ENCODE assay signal across 2 cellular contexts in genomic region chr3:77059354-77059753, GRCh38.
TF ChIP-seq lines count a peak whose summit lies in the region.

No MANE protein-coding gene starts in this region.

TF ChIP-seq in WTC11, 78 proteins besides CTCF, POLR2A, EP300 and RAD21 (continued from another document):
- TF ChIP-seq ZNF512 (CRISPR knock-in tag; IDR thresholded peaks at IDR 0.05; ENCODE audit: borderline replicate concordance) (no peak), NFYB (CRISPR knock-in tag; conservative IDR thresholded peaks at IDR 0.05; ENCODE audit: low read depth) (no peak), ZNF263 (CRISPR knock-in tag; IDR thresholded peaks at IDR 0.05; ENCODE audit: low read depth) (no peak), ERG (CRISPR knock-in tag; IDR thresholded peaks at IDR 0.05) (no peak), IRF2 (CRISPR knock-in tag; IDR thresholded peaks at IDR 0.05; ENCODE audit: borderline replicate concordance, low read depth) (no peak), ZSCAN18 (CRISPR knock-in tag; IDR thresholded peaks at IDR 0.05) (no peak), HMGA2 (CRISPR knock-in tag; IDR thresholded peaks at IDR 0.05) (no peak), AFF4 (CRISPR knock-in tag; IDR thresholded peaks at IDR 0.05; ENCODE audit: borderline replicate concordance) (no peak), ZNF532 (CRISPR knock-in tag; IDR thresholded peaks at IDR 0.05; ENCODE audit: borderline replicate concordance) (no peak)

TF ChIP-seq in GM12878, 131 proteins besides CTCF, POLR2A, EP300 and RAD21 (continued from another document):
- no peak for TF ChIP-seq EGR1 (IDR thresholded peaks at IDR 0.05; ENCODE audit: borderline replicate concordance in 1 of 2, low read depth in 2 of 2, low read length in 2 of 2)
- TF ChIP-seq CBX3 (IDR thresholded peaks at IDR 0.05; ENCODE audit: borderline replicate concordance, low read depth): no peak
- no peak for TF ChIP-seq ZBTB11 (CRISPR knock-in tag; IDR thresholded peaks at IDR 0.05)
- TF ChIP-seq PKNOX1 (IDR thresholded peaks at IDR 0.05): peak; percentile 34; the same call in 1 of the 2 replicates
- TF ChIP-seq IRF5 (IDR thresholded peaks at IDR 0.05; ENCODE audit: borderline replicate concordance): no peak
- TF ChIP-seq BCL11A (IDR thresholded peaks at IDR 0.05; ENCODE audit: low read depth, low read length): 0 out of 2 replicates have a peak, but pooled peaks have one; percentile 23
- peak; percentile 81 for TF ChIP-seq NR2F1 (conservative IDR thresholded peaks at IDR 0.05)
- no peak for TF ChIP-seq CHD1 (IDR thresholded peaks at IDR 0.05; ENCODE audit: low read depth, low read length)
- TF ChIP-seq MTA2 (IDR thresholded peaks at IDR 0.05; ENCODE audit: low read depth): peak; percentile 92
- TF ChIP-seq IKZF2 (IDR thresholded peaks at IDR 0.05): 0 out of 4 replicates have a peak, but pooled peaks of 1 of the 2 experiments have one; percentile 11
- TF ChIP-seq PRDM15 (CRISPR knock-in tag; IDR thresholded peaks at IDR 0.05): no peak
- TF ChIP-seq ZNF687 (IDR thresholded peaks at IDR 0.05): no peak
- TF ChIP-seq RELB (IDR thresholded peaks at IDR 0.05; ENCODE audit: low read depth): peak; percentile 83
- no peak for TF ChIP-seq ZNF622 (IDR thresholded peaks at IDR 0.05)
- TF ChIP-seq DPF2 (IDR thresholded peaks at IDR 0.05): peak; percentile 24; the same call in 1 of the 2 replicates
- no peak for TF ChIP-seq HCFC1 (IDR thresholded peaks at IDR 0.05; ENCODE audit: low read length)
- no peak for TF ChIP-seq CBX5 (IDR thresholded peaks at IDR 0.05; ENCODE audit: low read depth)
- TF ChIP-seq RUNX3 (IDR thresholded peaks at IDR 0.05; ENCODE audit: low read length): no peak
- TF ChIP-seq ZBTB33 (IDR thresholded peaks at IDR 0.05): no peak
- TF ChIP-seq IKZF1 (conservative IDR thresholded peaks at IDR 0.05): no peak
- TF ChIP-seq ZSCAN29 (IDR thresholded peaks at IDR 0.05): no peak
- TF ChIP-seq RELA (IDR thresholded peaks at IDR 0.05; ENCODE audit: borderline replicate concordance, partially characterized antibody): no peak
- no peak for TF ChIP-seq JUND (IDR thresholded peaks at IDR 0.05; ENCODE audit: low read depth, low read length)
